14 cellular contexts compared by ENCODE assay signal in the genomic region with DNA sequence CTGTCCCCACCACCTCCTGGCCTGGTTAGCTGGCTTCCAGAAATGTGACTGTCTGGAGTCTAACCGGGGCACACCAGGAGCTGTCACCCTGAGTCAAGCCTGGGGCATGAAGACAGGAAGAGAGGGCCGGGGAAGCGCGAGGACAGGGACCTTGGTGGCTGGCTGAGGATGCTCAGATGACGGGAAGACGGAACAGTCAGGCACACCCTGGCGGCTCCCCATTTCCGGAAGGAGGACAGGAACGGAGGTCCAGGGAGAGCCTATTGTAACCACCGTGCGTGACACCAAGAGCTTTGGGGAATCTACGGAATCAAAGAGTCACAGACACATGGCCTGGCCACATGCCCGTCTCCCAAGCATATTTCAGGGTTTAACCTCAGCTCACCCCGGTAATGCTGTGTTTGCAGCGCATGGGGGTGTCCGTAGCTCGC. TPM values are rescaled to one million over a fixed set of nuclear protein-coding genes. Genes with fewer than 3 reads are reported as not detected.
DNase-seq lines count a peak whose midpoint lies in the region; ATAC-seq, FAIRE-seq and TF ChIP-seq lines count a peak whose summit lies in the region.
"Had no signal": no experiment of that assay in that cellular context is flagged by ENCODE, and none has a peak within 500 bp of the region (broad histone marks: within the 10 kb centered on the region; RNA-seq: fewer than 3 reads in every experiment).

No MANE protein-coding gene starts in this region.

- TF ChIP-seq CTCF in chondrocyte (IDR thresholded peaks at IDR 0.05): no peak

- no peaks in the 10 kb centered on the region for H3K9me3 Mint-ChIP-seq in chondrocyte (ENCODE audit: low read depth)
- H3K9me3 Mint-ChIP-seq: WTC11 had no signal

- H3K36me3 ChIP-seq in aorta (ENCODE audit: control insufficient read depth in 1 of 2, insufficient read depth in 2 of 2, low read length in 1 of 2): no peaks in the 10 kb centered on the region

- DNase-seq in GM12892 (ENCODE audit: insufficient read length): no peak
- DNase-seq in activated CD4-positive, alpha-beta T cell treated with anti-CD3 and anti-CD28 coated beads, Interleukin-2, amount 50 U/mL, for 48 hours: peak; percentile 19 to 25
- DNase-seq in cerebellar cortex (ENCODE audit: low spot score): peak; percentile 63
- peak; percentile 11 for DNase-seq in stimulated activated CD8-positive, alpha-beta memory T cell treated with anti-CD3 and anti-CD28 coated beads, Interleukin-15, amount 100 ng/mL, for 24 hours (ENCODE audit: low read depth)
- DNase-seq in effector CD8-positive, alpha-beta T cell (lab: John Stamatoyannopoulos, UW): no peak
- DNase-seq in chondrocyte (ENCODE audit: low spot score): no peak
- no peak for DNase-seq in aorta
- DNase-seq: amygdala, DMS 273 treated with DMSO at 0.1 percent for 48 hours, Karpas-422, occipital lobe had no signal

- no peak overlapping the region for H3K27ac Mint-ChIP-seq in chondrocyte (ENCODE audit: unreplicated experiment)
- H3K27ac Mint-ChIP-seq: WTC11 had no signal

- WGBS in aorta, 2 donors: 89 to 92% methylated on average over 17 of the region's 17 CpGs

- intact Hi-C loops in aorta (cut with DNase I): loop anchor here in 1 of 2 donors (2.0 kb wide), 1 partner anchor 118 kb away; no protein-coding TSS in a partner anchor

- no peak overlapping the region for H3K4me3 Mint-ChIP-seq in chondrocyte (ENCODE audit: unreplicated experiment)
- H3K4me3 Mint-ChIP-seq: WTC11 had no signal

- no peaks in the 10 kb centered on the region for H3K27me3 ChIP-seq in aorta (ENCODE audit: control insufficient read depth in 1 of 2, insufficient read depth in 2 of 2, low read length in 1 of 2)

- H3K27ac ChIP-seq in aorta (ENCODE audit: low read depth in 1 of 2, low read length in 2 of 2): no peak overlapping the region

- TF ChIP-seq POLR2A in GM12892 (IDR thresholded peaks at IDR 0.05; ENCODE audit: low read depth, low read length): no peak

- no peaks in the 10 kb centered on the region for H3K36me3 Mint-ChIP-seq in chondrocyte (ENCODE audit: low read depth)
- H3K36me3 Mint-ChIP-seq: WTC11 had no signal

- ATAC-seq in aorta (ENCODE audit: low FRiP score): no peak
- ATAC-seq: WTC11 had no signal

- H3K27me3 Mint-ChIP-seq in chondrocyte (ENCODE audit: low read depth): no peaks in the 10 kb centered on the region

- peak; percentile 42 for FAIRE-seq in GM12892 (lab: Jason Lieb, UNC)
- FAIRE-seq: GM12891, RCC 7860 had no signal

- H3K4me1 Mint-ChIP-seq in chondrocyte (ENCODE audit: low read depth): peaks cover 9% of the 10 kb centered on the region

- no peaks in the 10 kb centered on the region for H3K9me3 ChIP-seq in aorta (ENCODE audit: control insufficient read depth, low read length)

- no peaks in the 10 kb centered on the region for H3K4me1 ChIP-seq in aorta (ENCODE audit: control insufficient read depth in 1 of 2, insufficient read depth in 2 of 2, low read length in 2 of 2)

- no peak overlapping the region for H3K4me3 ChIP-seq in aorta (ENCODE audit: low read length in 2 of 2)

RNA-seq across cellular contexts. Expression of gene SDK2, which starts 51.7 kb away (rescaled TPM):
- not detected for polyA plus RNA-seq in GM12892 (2012; ENCODE audit: missing spikeins)
- 15.8 to 38.5 TPM (median 16.2 TPM) in 3 replicates for total RNA-seq in chondrocyte
- 1 to 10 TPM; 4.7 to 5.3 TPM for total RNA-seq in aorta
- polyA plus RNA-seq in aorta: under 1 TPM; 0.15 to 0.38 TPM

Comparison
In these comparisons a context has a peak if more than half of its experiments do, and no peak if none do; other contexts are left out.
1. DNase-seq: peak in activated CD4-positive, alpha-beta T cell treated with anti-CD3 and anti-CD28 coated beads, Interleukin-2, amount 50 U/mL, for 48 hours (2 of 2), cerebellar cortex (single experiment) and stimulated activated CD8-positive, alpha-beta memory T cell treated with anti-CD3 and anti-CD28 coated beads, Interleukin-15, amount 100 ng/mL, for 24 hours (single experiment); none in GM12892 (single experiment), effector CD8-positive, alpha-beta T cell (single experiment), chondrocyte (single experiment) and aorta (0 of 2).